ENCODE assay signal across 1 cellular context in the genomic region with DNA sequence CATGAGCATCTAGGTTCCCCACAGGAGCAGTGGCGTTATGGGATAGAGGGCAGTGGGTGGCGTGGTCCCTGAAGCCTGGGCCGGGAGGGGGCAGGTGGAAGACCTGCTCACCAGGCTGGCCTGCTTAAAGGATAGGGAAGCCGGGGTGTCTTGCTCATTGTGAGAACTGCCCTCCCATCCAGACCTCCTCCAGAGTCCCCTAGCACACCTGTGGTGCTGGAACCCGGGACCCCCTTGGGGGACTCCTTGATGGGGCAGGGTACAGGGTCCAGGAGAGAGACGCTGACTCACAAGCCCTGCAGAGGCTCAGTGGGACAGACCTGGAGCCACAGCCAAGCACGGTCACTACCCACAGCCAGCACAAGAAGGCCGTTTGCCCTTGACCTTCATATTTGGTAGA.
TF ChIP-seq lines count a peak whose summit lies in the region.

No MANE protein-coding gene starts in this region.

TF ChIP-seq in HepG2, 621 proteins besides CTCF, POLR2A, EP300 and RAD21 (continued from another document):
- TF ChIP-seq, protein P1, sequence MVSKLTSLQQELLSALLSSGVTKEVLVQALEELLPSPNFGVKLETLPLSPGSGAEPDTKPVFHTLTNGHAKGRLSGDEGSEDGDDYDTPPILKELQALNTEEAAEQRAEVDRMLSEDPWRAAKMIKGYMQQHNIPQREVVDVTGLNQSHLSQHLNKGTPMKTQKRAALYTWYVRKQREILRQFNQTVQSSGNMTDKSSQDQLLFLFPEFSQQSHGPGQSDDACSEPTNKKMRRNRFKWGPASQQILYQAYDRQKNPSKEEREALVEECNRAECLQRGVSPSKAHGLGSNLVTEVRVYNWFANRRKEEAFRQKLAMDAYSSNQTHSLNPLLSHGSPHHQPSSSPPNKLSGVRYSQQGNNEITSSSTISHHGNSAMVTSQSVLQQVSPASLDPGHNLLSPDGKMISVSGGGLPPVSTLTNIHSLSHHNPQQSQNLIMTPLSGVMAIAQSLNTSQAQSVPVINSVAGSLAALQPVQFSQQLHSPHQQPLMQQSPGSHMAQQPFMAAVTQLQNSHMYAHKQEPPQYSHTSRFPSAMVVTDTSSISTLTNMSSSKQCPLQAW (CRISPR knock-in tag; IDR thresholded peaks at IDR 0.05): no peak
- TF ChIP-seq NR0B2 (CRISPR knock-in tag; IDR thresholded peaks at IDR 0.05) (no peak), MXI1 (IDR thresholded peaks at IDR 0.05; ENCODE audit: borderline replicate concordance, low read depth, low read length) (no peak), ZNF205 (CRISPR knock-in tag; IDR thresholded peaks at IDR 0.05) (no peak)
TF ChIP-seq in HepG2: peak in this region for 0.
